Comparison of ENCODE assay signal across 18 cellular contexts in the genomic region with DNA sequence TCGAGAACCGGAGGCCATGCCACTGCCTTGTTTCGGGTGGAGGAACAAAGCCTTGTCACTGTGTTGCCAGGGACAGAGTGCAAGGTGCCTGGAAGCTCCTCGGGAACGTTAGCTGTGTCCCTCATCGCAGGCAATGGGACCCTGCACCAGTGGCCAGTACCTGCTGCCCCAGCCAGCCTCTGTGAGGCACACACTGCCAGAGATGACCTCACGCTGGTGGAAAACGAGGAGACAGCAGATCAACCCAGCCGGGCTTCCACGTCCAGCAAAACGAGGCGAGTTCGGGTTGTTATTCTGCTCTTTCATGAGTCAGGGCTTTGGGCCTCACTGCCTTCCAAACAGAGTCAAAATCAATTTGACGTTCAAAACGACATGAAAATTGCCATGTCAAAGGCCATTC.
DNase-seq lines count a peak whose midpoint lies in the region; ATAC-seq and TF ChIP-seq lines count a peak whose summit lies in the region.
"Had no signal": no experiment of that assay in that cellular context is flagged by ENCODE, and none has a peak within 500 bp of the region (broad histone marks: within the 10 kb centered on the region; RNA-seq: fewer than 3 reads in every experiment).

No MANE protein-coding gene starts in this region.

- peak overlapping the region; percentile 35; the same call in 1 of the 2 replicates for H3K4me3 ChIP-seq in ACC112 (ENCODE audit: low read depth, low read length)
- H3K4me3 ChIP-seq in fibroblast of the aortic adventitia (ENCODE audit: low read depth, low read length) = no peak overlapping the region

- peaks cover 10% of the 10 kb centered on the region for H3K36me3 ChIP-seq in ACC112 (ENCODE audit: insufficient read depth, low read length)

- no peak for TF ChIP-seq CTCF in fibroblast of the aortic adventitia (IDR thresholded peaks at IDR 0.05; ENCODE audit: insufficient read depth, low read length)

- H3K79me2 ChIP-seq in ACC112 (ENCODE audit: control insufficient read depth, insufficient read depth, low read length, unreplicated experiment) = peaks cover 84% of the 10 kb centered on the region

- peak; percentile 67 for ATAC-seq in sciatic nerve
- ATAC-seq in GM21526 (IDR thresholded peaks at IDR 0.05; ENCODE audit: low FRiP score, unreplicated experiment) = no peak
- ATAC-seq in GM19452 (IDR thresholded peaks at IDR 0.05; ENCODE audit: unreplicated experiment) = no peak
- ATAC-seq: foreskin keratinocyte; natural killer cell treated with Interleukin-12 subunit alpha and Interleukin-12 subunit beta and Interleukin-15 and Interleukin-18, amount 100 ng/mL, for 72 hours; T-cell had no signal

- H2AFZ ChIP-seq in ACC112 (ENCODE audit: low read length, unreplicated experiment) = no peak overlapping the region

- H3K27ac ChIP-seq in ACC112 (ENCODE audit: low read depth, low read length) = peak overlapping the region; percentile 56
- H3K27ac ChIP-seq: foreskin keratinocyte had no signal

- peaks cover 46% of the 10 kb centered on the region for H3K4me1 ChIP-seq in ACC112 (ENCODE audit: control insufficient read depth, insufficient read depth, low read length, unreplicated experiment)
- H3K4me1 ChIP-seq: foreskin keratinocyte had no signal

- no peaks in the 10 kb centered on the region for H3K27me3 ChIP-seq in ACC112 (ENCODE audit: insufficient read depth, low read length)
- H3K27me3 ChIP-seq: foreskin keratinocyte had no signal

- DNase-seq in GM03348 (ENCODE audit: low spot score) (peak; percentile 70), fibroblast of the aortic adventitia (ENCODE audit: low read depth) (peak; percentile 28), sciatic nerve (ENCODE audit: low spot score) (peak; percentile 63), NCI-H446 treated with DMSO at 0.1 percent for 48 hours (lab: John Stamatoyannopoulos, UW) (no peak)
- DNase-seq: activated CD4-positive, alpha-beta T cell treated with anti-CD3 and anti-CD28 coated beads, Interleukin-2, amount 50 U/mL, for 1 hour; COR-L47; foreskin keratinocyte; H7; hippocampal formation; NCI-H1417 treated with DMSO at 0.1 percent for 48 hours; NCI-H526 treated with DMSO at 0.1 percent for 48 hours; SIG-M5; stimulated activated CD8-positive, alpha-beta memory T cell treated with anti-CD3 and anti-CD28 coated beads, Interleukin-4, amount 100 ng/mL, for 48 hours had no signal

- intact Hi-C loops in sciatic nerve (cut with DNase I) = no loop called here
